1 cellular context compared by ENCODE assay signal in the genomic region with DNA sequence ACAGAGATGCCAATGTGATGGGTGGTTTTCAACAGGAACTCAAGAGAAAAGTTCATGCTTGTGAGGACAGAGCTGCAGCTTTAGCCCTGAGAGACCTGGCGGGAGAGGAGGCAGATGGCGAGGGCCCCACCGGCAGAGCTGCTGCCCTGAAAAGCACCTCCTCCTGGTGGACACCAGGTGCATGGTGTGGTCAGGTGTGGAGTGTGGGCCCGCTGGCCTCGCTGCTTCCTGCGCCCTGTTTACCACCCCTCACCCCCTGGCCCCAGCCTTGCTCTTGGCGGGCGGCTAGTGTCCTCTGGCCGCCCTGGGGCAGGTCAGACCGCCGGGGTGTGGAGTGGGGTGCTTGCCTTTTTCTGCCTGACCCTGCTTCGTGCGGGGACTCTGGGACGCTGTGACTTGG.
TF ChIP-seq lines count a peak whose summit lies in the region.

No MANE protein-coding gene starts in this region.

TF ChIP-seq in K562, 482 proteins besides CTCF, POLR2A, EP300 and RAD21 (continued from another document):
- TF ChIP-seq JUN (IDR thresholded peaks at IDR 0.05; ENCODE audit: borderline replicate concordance, low read depth, low read length), result no peak
- no peak for TF ChIP-seq JUN (CRISPR knock-in tag; IDR thresholded peaks at IDR 0.05; ENCODE audit: borderline replicate concordance)
